In genomic region chr2:96265840-96266569, GRCh38 we compare ENCODE assay signal across 8 cellular contexts. TPM values are rescaled to one million over a fixed set of nuclear protein-coding genes. Genes with fewer than 3 reads are reported as not detected.
DNase-seq lines count a peak whose midpoint lies in the region; ATAC-seq and TF ChIP-seq lines count a peak whose summit lies in the region.

TSS of gene CIAO1 (plus strand) at chr2:96266225. CDS start at chr2:96266351, 126 bp downstream.
TSS of gene TMEM127 (minus strand) at chr2:96265997. CDS start at chr2:96265381, 616 bp downstream.

- peaks cover 18% of the 10 kb centered on the region for H3K4me1 ChIP-seq in parathyroid adenoma
- H3K4me1 ChIP-seq in tibial nerve = peaks cover 5 to 52% (median 34%) of the 10 kb centered on the region in 4 donors

- H3K36me3 ChIP-seq in parathyroid adenoma (ENCODE audit: control insufficient read depth, insufficient read depth, low read length) = no peaks in the 10 kb centered on the region
- peaks cover 0 to 67% (median 6%) of the 10 kb centered on the region in 3 donors for H3K36me3 ChIP-seq in tibial nerve

- intact Hi-C loops in Right ventricle myocardium superior (cut with DNase I) = loop anchor here (10.0 kb wide), 1 partner anchor 121 kb away; the partner anchor contains the start of gene DUSP2

- peak within 1 kb of the TSS; percentile 86 for H2AFZ ChIP-seq in parathyroid adenoma

- H3K9ac ChIP-seq in parathyroid adenoma = peak within 1 kb of the TSS; percentile 89

- TF ChIP-seq EP300 in tibial nerve (IDR thresholded peaks at IDR 0.05) = peak; percentile 95

- peak within 1 kb of the TSS; percentile 87 for H3K4me3 ChIP-seq in parathyroid adenoma (ENCODE audit: low read depth, low read length)
- H3K4me3 ChIP-seq in tibial nerve = peak within 1 kb of the TSS; percentile 90 to 99 (median 96)

- DNase-seq in NCI-H1417 (lab: John Stamatoyannopoulos, UW) (peak; percentile 94 to 98 (median 98)), SW 1271 (lab: John Stamatoyannopoulos, UW) (peak; percentile 95 to 97), Right ventricle myocardium superior (peak; percentile 99), tibial nerve (ENCODE audit: low spot score in 2 of 2) (peak; percentile 94 to 96)
- DNase-seq in activated naive CD8-positive, alpha-beta T cell treated with anti-CD3 and anti-CD28 coated beads, Interleukin-2, amount 50 U/mL, for 16 hours (ENCODE audit: low read depth, low spot score) = peak; percentile 96

- H3K27ac ChIP-seq in parathyroid adenoma (peak within 1 kb of the TSS; percentile 89), tibial nerve (peak within 1 kb of the TSS; percentile 78 to 96 (median 94))

- peaks cover 46% of the 10 kb centered on the region for H3K79me2 ChIP-seq in parathyroid adenoma

- TF ChIP-seq CTCF in GM12872 (IDR thresholded peaks at IDR 0.05; ENCODE audit: insufficient read depth, low read depth, low read length) (peak; percentile 66; the same call in 2 of the 3 replicates), parathyroid adenoma (IDR thresholded peaks at IDR 0.05) (peak; percentile 27), tibial nerve (IDR thresholded peaks at IDR 0.05) (peak in 4 of 5 experiments; percentile 5 to 56 (median 40))

- H3K9me3 ChIP-seq in parathyroid adenoma (ENCODE audit: control insufficient read depth, low read length) = no peaks in the 10 kb centered on the region
- H3K9me3 ChIP-seq in tibial nerve = no peaks in the 10 kb centered on the region

- H3K27me3 ChIP-seq in parathyroid adenoma (ENCODE audit: control insufficient read depth, insufficient read depth, low read length) (no peaks in the 10 kb centered on the region), tibial nerve (no peaks in the 10 kb centered on the region)

- peak; percentile 65 to 89 for TF ChIP-seq POLR2A in tibial nerve (IDR thresholded peaks at IDR 0.05)

- H3K4me2 ChIP-seq in parathyroid adenoma (ENCODE audit: low read length) = peak within 1 kb of the TSS; percentile 95

- ATAC-seq in HG02759 (IDR thresholded peaks at IDR 0.05; ENCODE audit: unreplicated experiment) = peak; percentile 94
- ATAC-seq in Right ventricle myocardium superior (ENCODE audit: poor library complexity) = peak; percentile 95

- WGBS in tibial nerve, 2 donors = 0 to 1% methylated on average over 39 to 51 of the region's 76 CpGs

RNA-seq across cellular contexts. Expression of gene CIAO1, which starts in this region (rescaled TPM):
- total RNA-seq in Right ventricle myocardium superior (62.3 TPM), tibial nerve (100 to 1,000 TPM; 132 to 172 (median 151) TPM)

RNA-seq across cellular contexts. Expression of gene TMEM127, which starts in this region (rescaled TPM):
- total RNA-seq in Right ventricle myocardium superior = 67.3 TPM
- 10 to 100 TPM; 27.1 to 35.4 (median 30.7) TPM for total RNA-seq in tibial nerve

Comparison
In these comparisons a context has a peak if more than half of its experiments do, and no peak if none do; other contexts are left out.
1. Peak in every context shown above with its lines: DNase-seq, ATAC-seq, H3K4me3 ChIP-seq and H3K27ac ChIP-seq.